16 cellular contexts compared by ENCODE assay signal in genomic region chr16:89051521-89052166, GRCh38. TPM values are rescaled to one million over a fixed set of nuclear protein-coding genes. Genes with fewer than 3 reads are reported as not detected.
A peak's percentile ranks its signal among the peaks of the same experiment; 100 is the strongest.
DNase-seq lines count a peak whose midpoint lies in the region; ATAC-seq, FAIRE-seq and TF ChIP-seq lines count a peak whose summit lies in the region.
"Had no signal": no experiment of that assay in that cellular context is flagged by ENCODE, and none has a peak within 500 bp of the region (broad histone marks: within the 10 kb centered on the region; RNA-seq: fewer than 3 reads in every experiment).

No MANE protein-coding gene starts in this region.

- H3K4me3 Mint-ChIP-seq in activated CD8-positive, alpha-beta T cell treated with anti-CD3 and anti-CD28 coated beads, Interleukin-2, amount 10 ng/mL, durations not matched to agents 7 days and 5 days, result no peak overlapping the region
- H3K4me3 Mint-ChIP-seq: T-helper 1 cell treated with Interleukin-12 subunit alpha and Interleukin-12 subunit beta and Interleukin-4 antibody, amounts not matched to agents 30 μg/mL and 1 μg/mL, for 36 hours had no signal

- no peak for TF ChIP-seq POLR2A in lower leg skin (IDR thresholded peaks at IDR 0.05)

- H3K27me3 ChIP-seq in BE2C (peaks cover 93% of the 10 kb centered on the region), mucosa of stomach (ENCODE audit: control insufficient read depth, insufficient read depth, low read length) (peaks cover 5% of the 10 kb centered on the region), HAP-1 (ENCODE audit: low read depth) (peaks cover 4% of the 10 kb centered on the region; the same call in 1 of the 2 replicates)

- intact Hi-C loops in lower leg skin (cut with DNase I; ENCODE audit: low total_unique reads), result no loop called here

- no peaks in the 10 kb centered on the region for H3K36me3 ChIP-seq in BE2C
- no peaks in the 10 kb centered on the region for H3K36me3 ChIP-seq in mucosa of stomach (ENCODE audit: control insufficient read depth, insufficient read depth, low read length)
- no peaks in the 10 kb centered on the region for H3K36me3 ChIP-seq in HAP-1 (replicated peaks)
- H3K36me3 ChIP-seq: gastroesophageal sphincter, tibial nerve had no signal

- ATAC-seq in activated CD8-positive, alpha-beta T cell treated with anti-CD3 and anti-CD28 coated beads, Interleukin-2, amount 10 ng/mL, durations not matched to agents 7 days and 5 days, result no peak
- ATAC-seq: gastroesophageal sphincter had no signal

- H3K9me3 ChIP-seq in BE2C, result no peaks in the 10 kb centered on the region
- no peaks in the 10 kb centered on the region for H3K9me3 ChIP-seq in mucosa of stomach (ENCODE audit: control insufficient read depth, low read length)
- H3K9me3 ChIP-seq in HAP-1, result no peaks in the 10 kb centered on the region
- H3K9me3 ChIP-seq: gastroesophageal sphincter, tibial nerve had no signal

- in situ Hi-C loops in HAP-1 (cut with MboI; ENCODE audit: low sequenced_read_pairs), result no loop called here

- no peaks in the 10 kb centered on the region for H3K9me3 Mint-ChIP-seq in activated CD8-positive, alpha-beta T cell treated with anti-CD3 and anti-CD28 coated beads, Interleukin-2, amount 10 ng/mL, durations not matched to agents 7 days and 5 days (ENCODE audit: insufficient read depth)
- H3K9me3 Mint-ChIP-seq: activated B cell treated with CpG ODN at 0.5 μM for 24 hours; activated naive CD4-positive, alpha-beta T cell treated with anti-CD3 and anti-CD28 coated beads, Interleukin-2, amount 50 U/mL, for 72 hours; CD4-positive, alpha-beta memory T cell; immature natural killer cell; T-helper 1 cell treated with Interleukin-12 subunit alpha and Interleukin-12 subunit beta and Interleukin-4 antibody, amounts not matched to agents 30 μg/mL and 1 μg/mL, for 36 hours had no signal

- no peaks in the 10 kb centered on the region for H3K4me1 ChIP-seq in BE2C
- peaks cover 14% of the 10 kb centered on the region for H3K4me1 ChIP-seq in mucosa of stomach (ENCODE audit: control insufficient read depth, insufficient read depth, low read length)
- H3K4me1 ChIP-seq in HAP-1, result no peaks in the 10 kb centered on the region
- H3K4me1 ChIP-seq: gastroesophageal sphincter, tibial nerve had no signal

- peak overlapping the region; percentile 54 for H3K9ac ChIP-seq in mucosa of stomach (ENCODE audit: low read length)

- WGBS in lower leg skin, 2 donors, result 9 to 25% methylated on average over 11 to 12 of the region's 22 CpGs

- no peaks in the 10 kb centered on the region for H3K4me1 Mint-ChIP-seq in activated CD8-positive, alpha-beta T cell treated with anti-CD3 and anti-CD28 coated beads, Interleukin-2, amount 10 ng/mL, durations not matched to agents 7 days and 5 days (ENCODE audit: low read depth)
- H3K4me1 Mint-ChIP-seq: immature natural killer cell had no signal

- H3K36me3 Mint-ChIP-seq in activated CD8-positive, alpha-beta T cell treated with anti-CD3 and anti-CD28 coated beads, Interleukin-2, amount 10 ng/mL, durations not matched to agents 7 days and 5 days (ENCODE audit: low read depth), result no peaks in the 10 kb centered on the region
- H3K36me3 Mint-ChIP-seq: activated naive CD4-positive, alpha-beta T cell treated with anti-CD3 and anti-CD28 coated beads, Interleukin-2, amount 50 U/mL, for 72 hours; CD4-positive, alpha-beta memory T cell; immature natural killer cell had no signal

- H3K27ac Mint-ChIP-seq in activated CD8-positive, alpha-beta T cell treated with anti-CD3 and anti-CD28 coated beads, Interleukin-2, amount 10 ng/mL, durations not matched to agents 7 days and 5 days, result no peak overlapping the region
- H3K27ac Mint-ChIP-seq: activated B cell treated with CpG ODN at 0.5 μM for 24 hours; CD4-positive, alpha-beta memory T cell; immature natural killer cell; T-helper 1 cell treated with Interleukin-12 subunit alpha and Interleukin-12 subunit beta and Interleukin-4 antibody, amounts not matched to agents 30 μg/mL and 1 μg/mL, for 36 hours had no signal

- no peak for FAIRE-seq in GM19239 (lab: Jason Lieb, UNC)

- no peak for TF ChIP-seq CTCF in BE2C (IDR thresholded peaks at IDR 0.05; ENCODE audit: low read depth, low read length)
- no peak for TF ChIP-seq CTCF in lower leg skin (IDR thresholded peaks at IDR 0.05)

- H3K4me3 ChIP-seq in BE2C (ENCODE audit: low read depth, low read length) (no peak overlapping the region), mucosa of stomach (ENCODE audit: low read length) (peak overlapping the region; percentile 14), lower leg skin (ENCODE audit: low read depth, poor library complexity, severe bottlenecking) (no peak overlapping the region), HAP-1 (no peak overlapping the region)
- H3K4me3 ChIP-seq: tibial nerve had no signal

- CTCF ChIA-PET in activated CD8-positive, alpha-beta T cell treated with anti-CD3 and anti-CD28 coated beads, Interleukin-2, amount 10 ng/mL, durations not matched to agents 7 days and 5 days (lab: Charles Lee), result no interaction called here

- DNase-seq in BE2C (peak; percentile 29), DMS 273 treated with DMSO at 0.1 percent for 48 hours (lab: John Stamatoyannopoulos, UW) (peak; percentile 69), astrocyte of the hippocampus (ENCODE audit: low read depth, low spot score) (peak; percentile 18), lower leg skin (ENCODE audit: low spot score in 2 of 2) (no peak), GM19239 (ENCODE audit: insufficient read length, low spot score) (no peak), HAP-1 (ENCODE audit: low spot score in 2 of 2) (no peak)
- no peak for DNase-seq in activated CD8-positive, alpha-beta T cell treated with anti-CD3 and anti-CD28 coated beads, Interleukin-2, amount 10 ng/mL, durations not matched to agents 7 days and 5 days
- DNase-seq: activated B cell treated with CpG ODN at 0.5 μM for 24 hours, immature natural killer cell, NCI-H1048 had no signal

- POLR2A ChIA-PET in activated CD8-positive, alpha-beta T cell treated with anti-CD3 and anti-CD28 coated beads, Interleukin-2, amount 10 ng/mL, durations not matched to agents 7 days and 5 days (lab: Charles Lee), result no interaction called here

- no peaks in the 10 kb centered on the region for H3K27me3 Mint-ChIP-seq in activated CD8-positive, alpha-beta T cell treated with anti-CD3 and anti-CD28 coated beads, Interleukin-2, amount 10 ng/mL, durations not matched to agents 7 days and 5 days (ENCODE audit: low read depth)
- H3K27me3 Mint-ChIP-seq: activated B cell treated with CpG ODN at 0.5 μM for 24 hours; CD4-positive, alpha-beta memory T cell had no signal

RNA-seq across cellular contexts. Expression of gene ACSF3, which starts 42.0 kb away (rescaled TPM):
- polyA plus RNA-seq in BE2C (2012; ENCODE audit: insufficient read depth, insufficient read length, low read depth), result 27.6 TPM
- total RNA-seq in lower leg skin, result 10 to 100 TPM; 22.7 to 42.3 (median 34.4) TPM
- total RNA-seq in activated CD8-positive, alpha-beta T cell treated with anti-CD3 and anti-CD28 coated beads, Interleukin-2, amount 10 ng/mL, durations not matched to agents 7 days and 5 days, result 10 to 100 TPM; 38.6 to 45.1 TPM

Comparison
In these comparisons a context has a peak if more than half of its experiments do, and no peak if none do; other contexts are left out.
1. DNase-seq: peak in BE2C (single experiment), DMS 273 treated with DMSO at 0.1 percent for 48 hours (single experiment) and astrocyte of the hippocampus (single experiment); none in lower leg skin (0 of 2), GM19239 (single experiment), HAP-1 (0 of 2) and activated CD8-positive, alpha-beta T cell treated with anti-CD3 and anti-CD28 coated beads, Interleukin-2, amount 10 ng/mL, durations not matched to agents 7 days and 5 days (single experiment).